In the genomic region with DNA sequence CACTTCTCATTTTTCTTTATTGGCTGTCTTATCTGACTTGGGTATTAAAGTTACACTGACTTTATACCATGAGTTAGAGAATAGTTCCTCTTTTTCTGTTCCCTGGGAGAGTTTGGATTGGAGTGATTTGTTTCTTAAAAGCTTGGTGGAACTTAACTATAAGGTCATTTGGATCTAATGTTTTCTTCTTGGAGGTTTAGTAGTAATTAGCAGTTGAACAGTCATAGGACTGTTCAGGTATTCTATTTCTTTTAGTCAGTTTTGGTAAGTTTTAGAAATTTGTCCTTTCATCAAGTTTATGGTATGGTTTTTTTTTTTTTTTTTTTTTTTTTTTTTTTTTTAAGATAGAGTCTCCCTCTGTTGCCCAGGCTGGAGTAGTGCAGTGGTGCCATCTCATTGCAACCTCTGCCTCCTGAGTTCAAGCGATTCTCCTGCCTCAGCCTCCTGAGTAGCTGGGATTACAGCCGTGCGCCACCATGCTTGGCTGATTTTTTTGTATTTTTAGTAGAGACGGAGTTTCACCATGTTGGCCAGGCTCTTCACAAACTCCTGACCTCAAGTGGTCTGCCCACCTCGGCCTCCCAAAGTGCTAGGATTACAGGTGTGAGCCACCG, we compare ENCODE assay signal across 1 cellular context.
TF ChIP-seq lines count a peak whose summit lies in the region.

No MANE protein-coding gene starts in this region.

TF ChIP-seq in GM12878, 131 proteins besides CTCF, POLR2A, EP300 and RAD21:
- TF ChIP-seq NFXL1 (IDR thresholded peaks at IDR 0.05; ENCODE audit: borderline replicate concordance) (no peak), CBX3 (IDR thresholded peaks at IDR 0.05; ENCODE audit: borderline replicate concordance, low read depth) (no peak), ZNF384 (IDR thresholded peaks at IDR 0.05; ENCODE audit: borderline replicate concordance, low read depth, low read length) (peak; percentile 76; the same call in 1 of the 2 replicates)
- TF ChIP-seq, protein P1, sequence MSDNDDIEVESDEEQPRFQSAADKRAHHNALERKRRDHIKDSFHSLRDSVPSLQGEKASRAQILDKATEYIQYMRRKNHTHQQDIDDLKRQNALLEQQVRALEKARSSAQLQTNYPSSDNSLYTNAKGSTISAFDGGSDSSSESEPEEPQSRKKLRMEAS (IDR thresholded peaks at IDR 0.05; ENCODE audit: low read depth, low read length): no peak
- TF ChIP-seq, protein P2, sequence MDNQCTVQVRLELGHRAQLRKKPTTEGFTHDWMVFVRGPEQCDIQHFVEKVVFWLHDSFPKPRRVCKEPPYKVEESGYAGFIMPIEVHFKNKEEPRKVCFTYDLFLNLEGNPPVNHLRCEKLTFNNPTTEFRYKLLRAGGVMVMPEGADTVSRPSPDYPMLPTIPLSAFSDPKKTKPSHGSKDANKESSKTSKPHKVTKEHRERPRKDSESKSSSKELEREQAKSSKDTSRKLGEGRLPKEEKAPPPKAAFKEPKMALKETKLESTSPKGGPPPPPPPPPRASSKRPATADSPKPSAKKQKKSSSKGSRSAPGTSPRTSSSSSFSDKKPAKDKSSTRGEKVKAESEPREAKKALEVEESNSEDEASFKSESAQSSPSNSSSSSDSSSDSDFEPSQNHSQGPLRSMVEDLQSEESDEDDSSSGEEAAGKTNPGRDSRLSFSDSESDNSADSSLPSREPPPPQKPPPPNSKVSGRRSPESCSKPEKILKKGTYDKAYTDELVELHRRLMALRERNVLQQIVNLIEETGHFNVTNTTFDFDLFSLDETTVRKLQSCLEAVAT (IDR thresholded peaks at IDR 0.05): 0 out of 2 replicates have a peak, but pooled peaks have one; percentile 52
